ENCODE assay signal across 14 cellular contexts in genomic region chr2:164994664-164995299, GRCh38. TPM values are rescaled to one million over a fixed set of nuclear protein-coding genes. Genes with fewer than 3 reads are reported as not detected.
DNase-seq lines count a peak whose midpoint lies in the region; ATAC-seq, FAIRE-seq and TF ChIP-seq lines count a peak whose summit lies in the region.
"Not testable (repeated sequence)": the region's sequence is repeated elsewhere in the genome, so short reads cannot be mapped to it uniquely, and the experiment has no call there.
"Had no signal": no experiment of that assay in that cellular context is flagged by ENCODE, and none has a peak within 500 bp of the region (broad histone marks: within the 10 kb centered on the region; RNA-seq: fewer than 3 reads in every experiment).

No MANE protein-coding gene starts in this region.

- not testable (repeated sequence) for TF ChIP-seq EP300 in K562 (IDR thresholded peaks at IDR 0.05; ENCODE audit: low read length)

- H3K27ac ChIP-seq in C4-2B: peak overlapping the region; percentile 74
- not testable (repeated sequence) for H3K27ac ChIP-seq in OCI-LY3 (ENCODE audit: low read length); K562 (ENCODE audit: extremely low read depth, low read depth, low read length); lower lobe of right lung; testis
- H3K27ac ChIP-seq in VCaP: peak overlapping the region; percentile 74; the same call in 1 of the 2 replicates

- not testable (repeated sequence) for H3K9me1 ChIP-seq in K562 (ENCODE audit: control insufficient read depth, insufficient read depth, low read length)

- H3K4me3 ChIP-seq in OCI-LY3 (ENCODE audit: low read length) (peak overlapping the region; percentile 79), testis (peak overlapping the region; percentile 15 to 43)
- H3K4me3 ChIP-seq in K562, lower lobe of right lung: not testable (repeated sequence)

- 10% methylated on average over 36 of the region's 43 CpGs for WGBS in K562 (ENCODE audit: insufficient coverage, low coverage, missing lambda C conversion rate)
- 69 to 86% methylated on average over 20 to 43 of the region's 43 CpGs for WGBS in testis, 2 donors

- POLR2A ChIA-PET in K562 (lab: Yijun Ruan, JAX): not testable (repeated sequence)

- not testable (repeated sequence) for FAIRE-seq in K562 (lab: Jason Lieb, UNC)

- not testable (repeated sequence) for BruUV-seq in K562 (replicated peaks; lab: Mats Ljungman, UMichigan)

- H2AFZ ChIP-seq in OCI-LY3 (ENCODE audit: low read depth, low read length); K562 (ENCODE audit: low read depth, low read length): not testable (repeated sequence)

- in situ Hi-C loops in K562 (cut with MboI): not testable (repeated sequence)

- peak overlapping the region; percentile 60 for H3K4me2 ChIP-seq in OCI-LY3 (ENCODE audit: low read length)
- not testable (repeated sequence) for H3K4me2 ChIP-seq in K562 (ENCODE audit: insufficient read depth, low read length)

- H3K27me3 ChIP-seq in OCI-LY3 (ENCODE audit: low read depth, low read length); K562 (ENCODE audit: control insufficient read depth in 2 of 2, insufficient read depth in 2 of 2, low read length in 2 of 2); lower lobe of right lung (ENCODE audit: low read depth); testis: not testable (repeated sequence)

- H3K4me1 ChIP-seq in OCI-LY3 (ENCODE audit: low read length): peaks cover 36% of the 10 kb centered on the region
- not testable (repeated sequence) for H3K4me1 ChIP-seq in K562 (replicated peaks in 1 of 2; ENCODE audit: control insufficient read depth in 2 of 2, insufficient read depth in 2 of 2, low read length in 2 of 2); testis
- peaks cover 16% of the 10 kb centered on the region for H3K4me1 ChIP-seq in lower lobe of right lung

- not testable (repeated sequence) for TF ChIP-seq CTCF in C4-2B (conservative IDR thresholded peaks at IDR 0.05); OCI-LY3 (IDR thresholded peaks at IDR 0.05; ENCODE audit: low read depth, low read length); VCaP (conservative IDR thresholded peaks at IDR 0.05); K562 (IDR thresholded peaks at IDR 0.05 in 2 of 3, conservative IDR thresholded peaks at IDR 0.05 in 1 of 3; ENCODE audit: insufficient read depth in 2 of 3, low read depth in 1 of 3, low read length in 3 of 3); lower lobe of right lung (IDR thresholded peaks at IDR 0.05); testis (IDR thresholded peaks at IDR 0.05)

- peaks cover 55% of the 10 kb centered on the region for H3K79me2 ChIP-seq in OCI-LY3 (ENCODE audit: low read length)
- H3K79me2 ChIP-seq in K562 (ENCODE audit: control insufficient read depth, insufficient read depth, low read length): not testable (repeated sequence)

- not testable (repeated sequence) for ATAC-seq in K562, lower lobe of right lung

- H4K20me1 ChIP-seq in OCI-LY3 (ENCODE audit: insufficient read depth, low read length); K562 (replicated peaks; ENCODE audit: control insufficient read depth, insufficient read depth, low read length): not testable (repeated sequence)

- DNase-seq in K562 (ENCODE audit: extremely low read depth in 1 of 4, low spot score in 3 of 4): peak in 1 of 4 experiments; percentile 6
- peak; percentile 32 for DNase-seq in lower lobe of right lung
- peak; percentile 19 for DNase-seq in testis

- intact Hi-C loops in K562 (cut with micrococcal nuclease): loop anchor here (5.0 to 10.0 kb wide), 3 partner anchors 1138 to 1423 kb away; no protein-coding TSS in a partner anchor
- intact Hi-C loops in lower lobe of right lung (cut with DNase I); testis (cut with DNase I; ENCODE audit: low total_unique reads): not testable (repeated sequence)

- H3K9me3 ChIP-seq in OCI-LY3 (ENCODE audit: insufficient read depth, low read length); K562 (replicated peaks; ENCODE audit: control insufficient read depth, insufficient read depth, low read depth, low read length); lower lobe of right lung; testis: not testable (repeated sequence)

- CTCF ChIA-PET in K562 (lab: Yijun Ruan, JAX; ENCODE audit: low intra/inter-chr PET ratio): not testable (repeated sequence)

- TF ChIP-seq POLR2A in K562 (conservative IDR thresholded peaks at IDR 0.05); testis (IDR thresholded peaks at IDR 0.05): not testable (repeated sequence)

- not testable (repeated sequence) for TF ChIP-seq RAD21 in K562 (CRISPR knock-in tag; conservative IDR thresholded peaks at IDR 0.05 in 1 of 2, IDR thresholded peaks at IDR 0.05 in 1 of 2)

- not testable (repeated sequence) for H3K9ac ChIP-seq in OCI-LY3 (ENCODE audit: low read length); K562 (ENCODE audit: insufficient read depth in 1 of 2, low read depth in 2 of 2, low read length in 2 of 2)

- not testable (repeated sequence) for H3K36me3 ChIP-seq in OCI-LY3 (replicated peaks; ENCODE audit: low read depth, low read length); K562 (ENCODE audit: control insufficient read depth, insufficient read depth, low read length); lower lobe of right lung; testis (ENCODE audit: low read depth, missing control alignments)

TF ChIP-seq in K562, 482 proteins besides CTCF, POLR2A, EP300 and RAD21:
- TF ChIP-seq NRF1 (conservative IDR thresholded peaks at IDR 0.05 in 1 of 2, IDR thresholded peaks at IDR 0.05 in 1 of 2): peak; percentile 75 to 81

RNA-seq across cellular contexts. Expression of gene SLC38A11, which starts 39.5 kb away (rescaled TPM):
- total RNA-seq in K562 (2011; cell fraction: chromatin; rRNA removed; ENCODE audit: low replicate concordance): not detected in 2 replicates
- total RNA-seq in K562 (2011; cell fraction: nucleolus; rRNA removed): not detected in 2 replicates
- total RNA-seq in K562 (2011; cell fraction: nucleoplasm; rRNA removed): not detected in 2 replicates
- not detected in 2 replicates for total RNA-seq in K562 (2014; rRNA removed)
- not detected in 2 replicates for total RNA-seq in K562 (2014; rRNA removed; fragmentation: Illumina TruSeq; extraction: Trizol)
- total RNA-seq in K562 (2015; rRNA removed; fragmentation: Illumina TruSeq; extraction: Trizol): not detected in 2 replicates
- total RNA-seq in K562 (2021): not detected in 2 replicates
- polyA plus RNA-seq in K562 (2011; rRNA removed): not detected in 2 replicates
- not detected in 2 replicates for polyA plus RNA-seq in K562 (2011; cell fraction: cytosol; rRNA removed)
- polyA plus RNA-seq in K562 (2011; cell fraction: nucleus; rRNA removed): not detected in 2 replicates
- polyA plus RNA-seq in K562 (2012): not detected in 2 replicates
- not detected in 2 replicates for polyA plus RNA-seq in K562 (2014; fragmentation: Illumina TruSeq; extraction: Trizol)
- not detected for polyA plus RNA-seq in K562 (2014; fragmentation: Nextera tagmentation; extraction: Ambion mirVana)
- not detected in 2 replicates for polyA plus RNA-seq in K562 (2014; rRNA removed)
- not detected in 2 replicates for polyA minus RNA-seq in K562 (2011; rRNA and poly(A)+ RNA removed)
- polyA minus RNA-seq in K562 (2011; cell fraction: cytosol; rRNA and poly(A)+ RNA removed): not detected in 2 replicates
- not detected in 2 replicates for polyA minus RNA-seq in K562 (2011; cell fraction: nucleus; rRNA and poly(A)+ RNA removed)
- 0.44 TPM for total RNA-seq in lower lobe of right lung
- 1 to 10 TPM; 1.2 to 5.9 TPM for total RNA-seq in testis
- 0.58 TPM for polyA plus RNA-seq in testis (ENCODE audit: insufficient read depth, low read depth, low replicate concordance)
- total RNA-seq: A172; CD4-positive, alpha-beta memory T cell; CD4-positive, CD25-positive, alpha-beta regulatory T cell; CD8-positive, alpha-beta memory T cell; Daoy; G401; GM12878 had no signal
- polyA plus RNA-seq: CD14-positive monocyte; CD4-positive, alpha-beta memory T cell; CD4-positive, CD25-positive, alpha-beta regulatory T cell; CD8-positive, alpha-beta memory T cell; GM12878 had no signal
